1 cellular context compared by ENCODE assay signal in the genomic region with DNA sequence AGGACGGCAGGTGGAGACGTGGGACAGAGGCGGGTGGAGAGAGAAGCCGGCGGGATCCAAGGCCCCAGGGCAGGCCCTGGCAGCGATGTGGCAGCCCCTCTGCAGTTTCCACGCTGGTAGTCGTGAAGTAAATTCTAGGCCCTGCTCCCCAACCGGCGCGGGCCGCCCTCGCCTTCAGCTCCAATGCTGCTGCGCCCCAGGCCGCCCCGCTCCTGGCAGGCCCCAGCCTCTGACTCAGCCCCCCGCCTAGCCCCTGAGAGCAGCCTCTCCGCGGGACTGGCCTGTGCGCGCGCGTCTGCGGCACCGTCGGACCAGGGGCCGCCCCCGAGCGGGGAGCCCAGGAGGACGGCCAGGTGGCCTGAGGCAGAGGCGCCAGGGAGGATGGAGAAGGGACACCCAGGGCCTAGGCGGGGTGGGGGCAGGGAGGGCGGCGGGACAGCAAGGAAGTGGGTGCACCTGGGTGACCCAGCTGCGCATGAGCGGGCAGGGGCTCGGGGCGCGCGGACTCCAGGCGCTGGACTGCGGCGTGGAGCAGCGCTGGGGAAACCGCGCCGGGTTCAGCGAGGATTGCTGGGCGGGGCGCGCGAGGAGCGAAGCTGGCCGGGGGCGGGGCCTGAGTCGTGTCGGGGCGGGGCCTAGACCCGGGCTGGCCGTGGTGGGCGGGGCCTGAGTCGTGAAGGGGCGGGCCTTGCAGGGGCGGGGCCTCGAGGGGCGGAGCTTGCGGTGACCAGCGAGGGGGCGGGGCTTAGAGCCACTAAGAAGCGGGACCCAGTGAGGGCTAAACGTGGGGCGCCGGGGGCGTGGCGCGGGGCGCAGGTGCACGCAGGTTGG.
TF ChIP-seq lines count a peak whose summit lies in the region.

No MANE protein-coding gene starts in this region.

TF ChIP-seq in HepG2, 621 proteins besides CTCF, POLR2A, EP300 and RAD21 (continued from another document and continues in another):
- TF ChIP-seq, protein P1, sequence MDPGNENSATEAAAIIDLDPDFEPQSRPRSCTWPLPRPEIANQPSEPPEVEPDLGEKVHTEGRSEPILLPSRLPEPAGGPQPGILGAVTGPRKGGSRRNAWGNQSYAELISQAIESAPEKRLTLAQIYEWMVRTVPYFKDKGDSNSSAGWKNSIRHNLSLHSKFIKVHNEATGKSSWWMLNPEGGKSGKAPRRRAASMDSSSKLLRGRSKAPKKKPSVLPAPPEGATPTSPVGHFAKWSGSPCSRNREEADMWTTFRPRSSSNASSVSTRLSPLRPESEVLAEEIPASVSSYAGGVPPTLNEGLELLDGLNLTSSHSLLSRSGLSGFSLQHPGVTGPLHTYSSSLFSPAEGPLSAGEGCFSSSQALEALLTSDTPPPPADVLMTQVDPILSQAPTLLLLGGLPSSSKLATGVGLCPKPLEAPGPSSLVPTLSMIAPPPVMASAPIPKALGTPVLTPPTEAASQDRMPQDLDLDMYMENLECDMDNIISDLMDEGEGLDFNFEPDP (CRISPR knock-in tag; conservative IDR thresholded peaks at IDR 0.05), result no peak
- TF ChIP-seq, protein P2, sequence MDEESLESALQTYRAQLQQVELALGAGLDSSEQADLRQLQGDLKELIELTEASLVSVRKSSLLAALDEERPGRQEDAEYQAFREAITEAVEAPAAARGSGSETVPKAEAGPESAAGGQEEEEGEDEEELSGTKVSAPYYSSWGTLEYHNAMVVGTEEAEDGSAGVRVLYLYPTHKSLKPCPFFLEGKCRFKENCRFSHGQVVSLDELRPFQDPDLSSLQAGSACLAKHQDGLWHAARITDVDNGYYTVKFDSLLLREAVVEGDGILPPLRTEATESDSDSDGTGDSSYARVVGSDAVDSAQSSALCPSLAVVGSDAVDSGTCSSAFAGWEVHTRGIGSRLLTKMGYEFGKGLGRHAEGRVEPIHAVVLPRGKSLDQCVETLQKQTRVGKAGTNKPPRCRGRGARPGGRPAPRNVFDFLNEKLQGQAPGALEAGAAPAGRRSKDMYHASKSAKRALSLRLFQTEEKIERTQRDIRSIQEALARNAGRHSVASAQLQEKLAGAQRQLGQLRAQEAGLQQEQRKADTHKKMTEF (CRISPR knock-in tag; IDR thresholded peaks at IDR 0.05), result peak; percentile 78; the same call in 1 of the 2 replicates
- no peak for TF ChIP-seq ZNF101 (CRISPR knock-in tag; IDR thresholded peaks at IDR 0.05; ENCODE audit: borderline replicate concordance, low read depth)
- TF ChIP-seq, protein P3, sequence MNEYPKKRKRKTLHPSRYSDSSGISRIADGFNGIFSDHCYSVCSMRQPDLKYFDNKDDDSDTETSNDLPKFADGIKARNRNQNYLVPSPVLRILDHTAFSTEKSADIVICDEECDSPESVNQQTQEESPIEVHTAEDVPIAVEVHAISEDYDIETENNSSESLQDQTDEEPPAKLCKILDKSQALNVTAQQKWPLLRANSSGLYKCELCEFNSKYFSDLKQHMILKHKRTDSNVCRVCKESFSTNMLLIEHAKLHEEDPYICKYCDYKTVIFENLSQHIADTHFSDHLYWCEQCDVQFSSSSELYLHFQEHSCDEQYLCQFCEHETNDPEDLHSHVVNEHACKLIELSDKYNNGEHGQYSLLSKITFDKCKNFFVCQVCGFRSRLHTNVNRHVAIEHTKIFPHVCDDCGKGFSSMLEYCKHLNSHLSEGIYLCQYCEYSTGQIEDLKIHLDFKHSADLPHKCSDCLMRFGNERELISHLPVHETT (CRISPR knock-in tag; conservative IDR thresholded peaks at IDR 0.05), result no peak
- TF ChIP-seq, protein P4, sequence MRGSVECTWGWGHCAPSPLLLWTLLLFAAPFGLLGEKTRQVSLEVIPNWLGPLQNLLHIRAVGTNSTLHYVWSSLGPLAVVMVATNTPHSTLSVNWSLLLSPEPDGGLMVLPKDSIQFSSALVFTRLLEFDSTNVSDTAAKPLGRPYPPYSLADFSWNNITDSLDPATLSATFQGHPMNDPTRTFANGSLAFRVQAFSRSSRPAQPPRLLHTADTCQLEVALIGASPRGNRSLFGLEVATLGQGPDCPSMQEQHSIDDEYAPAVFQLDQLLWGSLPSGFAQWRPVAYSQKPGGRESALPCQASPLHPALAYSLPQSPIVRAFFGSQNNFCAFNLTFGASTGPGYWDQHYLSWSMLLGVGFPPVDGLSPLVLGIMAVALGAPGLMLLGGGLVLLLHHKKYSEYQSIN (CRISPR knock-in tag; IDR thresholded peaks at IDR 0.05; ENCODE audit: borderline replicate concordance), result no peak
- peak; percentile 65 for TF ChIP-seq FOXC1 (CRISPR knock-in tag; IDR thresholded peaks at IDR 0.05; ENCODE audit: borderline replicate concordance)
- TF ChIP-seq JUNB (CRISPR knock-in tag; IDR thresholded peaks at IDR 0.05; ENCODE audit: borderline replicate concordance), result no peak
- TF ChIP-seq ZNF510 (CRISPR knock-in tag; IDR thresholded peaks at IDR 0.05; ENCODE audit: low read depth), result 0 out of 2 replicates have a peak, but pooled peaks have one; percentile 46
- peak; percentile 77 for TF ChIP-seq TAF1 (CRISPR knock-in tag; IDR thresholded peaks at IDR 0.05)
- no peak for TF ChIP-seq XBP1 (CRISPR knock-in tag; IDR thresholded peaks at IDR 0.05)
- TF ChIP-seq ZNF546 (CRISPR knock-in tag; conservative IDR thresholded peaks at IDR 0.05), result peak; percentile 54
- TF ChIP-seq, protein P5, sequence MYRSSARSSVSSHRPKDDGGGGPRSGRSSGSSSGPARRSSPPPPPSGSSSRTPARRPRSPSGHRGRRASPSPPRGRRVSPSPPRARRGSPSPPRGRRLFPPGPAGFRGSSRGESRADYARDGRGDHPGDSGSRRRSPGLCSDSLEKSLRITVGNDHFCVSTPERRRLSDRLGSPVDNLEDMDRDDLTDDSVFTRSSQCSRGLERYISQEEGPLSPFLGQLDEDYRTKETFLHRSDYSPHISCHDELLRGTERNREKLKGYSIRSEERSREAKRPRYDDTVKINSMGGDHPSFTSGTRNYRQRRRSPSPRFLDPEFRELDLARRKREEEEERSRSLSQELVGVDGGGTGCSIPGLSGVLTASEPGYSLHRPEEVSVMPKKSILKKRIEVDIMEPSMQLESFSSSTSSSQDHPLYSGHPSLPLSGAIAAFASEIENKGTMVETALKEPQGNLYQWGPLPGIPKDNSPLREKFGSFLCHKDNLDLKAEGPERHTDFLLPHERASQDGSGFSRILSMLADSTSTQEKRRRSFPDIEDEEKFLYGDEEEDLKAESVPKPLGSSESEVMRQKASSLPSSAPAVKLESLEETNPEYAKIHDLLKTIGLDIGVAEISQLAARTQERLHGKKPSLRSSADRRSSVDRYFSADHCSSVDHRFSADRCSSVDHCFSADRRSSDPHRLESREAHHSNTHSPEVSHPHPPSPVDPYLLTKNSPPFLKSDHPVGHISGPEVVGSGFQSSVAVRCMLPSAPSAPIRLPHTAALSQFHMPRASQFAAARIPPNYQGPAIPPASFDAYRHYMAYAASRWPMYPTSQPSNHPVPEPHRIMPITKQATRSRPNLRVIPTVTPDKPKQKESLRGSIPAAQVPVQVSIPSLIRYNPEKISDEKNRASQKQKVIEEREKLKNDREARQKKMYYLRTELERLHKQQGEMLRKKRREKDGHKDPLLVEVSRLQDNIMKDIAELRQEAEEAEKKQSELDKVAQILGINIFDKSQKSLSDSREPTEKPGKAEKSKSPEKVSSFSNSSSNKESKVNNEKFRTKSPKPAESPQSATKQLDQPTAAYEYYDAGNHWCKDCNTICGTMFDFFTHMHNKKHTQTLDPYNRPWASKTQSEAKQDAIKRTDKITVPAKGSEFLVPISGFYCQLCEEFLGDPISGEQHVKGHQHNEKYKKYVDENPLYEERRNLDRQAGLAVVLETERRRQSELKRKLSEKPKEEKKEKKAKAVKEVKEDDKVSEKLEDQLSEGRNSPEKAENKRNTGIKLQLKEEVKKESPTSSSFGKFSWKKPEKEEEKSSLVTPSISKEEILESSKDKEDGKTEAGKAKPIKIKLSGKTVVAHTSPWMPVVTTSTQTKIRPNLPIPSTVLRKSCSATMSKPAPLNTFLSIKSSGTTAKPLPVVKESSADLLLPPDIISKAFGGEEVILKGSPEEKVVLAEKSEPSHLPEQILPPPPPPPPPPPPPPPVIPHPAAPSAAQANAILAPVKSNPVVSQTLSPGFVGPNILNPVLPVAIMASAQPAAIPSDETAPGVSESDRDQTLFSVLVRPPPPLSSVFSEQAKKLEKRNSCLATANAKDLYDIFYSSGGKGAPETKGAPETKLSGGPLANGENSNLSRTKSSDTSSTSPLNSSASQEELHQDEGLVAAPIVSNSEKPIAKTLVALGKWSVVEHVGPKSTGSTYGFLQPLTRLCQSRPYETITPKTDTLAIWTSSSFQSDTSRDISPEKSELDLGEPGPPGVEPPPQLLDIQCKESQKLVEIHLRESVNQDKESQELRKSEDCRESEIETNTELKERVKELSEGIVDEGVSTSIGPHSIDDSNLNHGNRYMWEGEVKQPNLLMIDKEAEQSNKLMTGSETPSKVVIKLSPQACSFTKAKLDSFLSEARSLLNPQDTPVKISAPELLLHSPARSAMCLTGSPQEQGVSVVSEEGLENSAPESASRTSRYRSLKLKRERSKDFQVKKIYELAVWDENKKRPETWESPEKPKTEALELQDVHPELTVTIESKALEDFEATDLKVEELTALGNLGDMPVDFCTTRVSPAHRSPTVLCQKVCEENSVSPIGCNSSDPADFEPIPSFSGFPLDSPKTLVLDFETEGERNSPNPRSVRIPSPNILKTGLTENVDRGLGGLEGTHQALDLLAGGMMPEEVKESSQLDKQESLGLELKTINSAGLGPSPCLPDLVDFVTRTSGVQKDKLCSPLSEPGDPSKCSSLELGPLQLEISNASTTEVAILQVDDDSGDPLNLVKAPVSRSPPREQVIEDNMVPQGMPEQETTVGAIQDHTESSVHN (CRISPR knock-in tag; IDR thresholded peaks at IDR 0.05), result 0 out of 2 replicates have a peak, but pooled peaks have one; percentile 40
- TF ChIP-seq, protein P6, sequence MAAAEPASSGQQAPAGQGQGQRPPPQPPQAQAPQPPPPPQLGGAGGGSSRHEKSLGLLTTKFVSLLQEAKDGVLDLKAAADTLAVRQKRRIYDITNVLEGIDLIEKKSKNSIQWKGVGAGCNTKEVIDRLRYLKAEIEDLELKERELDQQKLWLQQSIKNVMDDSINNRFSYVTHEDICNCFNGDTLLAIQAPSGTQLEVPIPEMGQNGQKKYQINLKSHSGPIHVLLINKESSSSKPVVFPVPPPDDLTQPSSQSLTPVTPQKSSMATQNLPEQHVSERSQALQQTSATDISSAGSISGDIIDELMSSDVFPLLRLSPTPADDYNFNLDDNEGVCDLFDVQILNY (CRISPR knock-in tag; conservative IDR thresholded peaks at IDR 0.05), result peak; percentile 64
- TF ChIP-seq GTF2F1 (IDR thresholded peaks at IDR 0.05; ENCODE audit: low read length), result no peak
- TF ChIP-seq HNRNPH1 (optimal IDR thresholded peaks at IDR 0.05; ENCODE audit: low read depth, low read length), result no peak
- TF ChIP-seq RXRA (CRISPR knock-in tag; IDR thresholded peaks at IDR 0.05), result no peak; the same call in 1 of the 2 replicates
- no peak for TF ChIP-seq ZNF570 (CRISPR knock-in tag; IDR thresholded peaks at IDR 0.05; ENCODE audit: borderline replicate concordance)
- TF ChIP-seq, protein P7, sequence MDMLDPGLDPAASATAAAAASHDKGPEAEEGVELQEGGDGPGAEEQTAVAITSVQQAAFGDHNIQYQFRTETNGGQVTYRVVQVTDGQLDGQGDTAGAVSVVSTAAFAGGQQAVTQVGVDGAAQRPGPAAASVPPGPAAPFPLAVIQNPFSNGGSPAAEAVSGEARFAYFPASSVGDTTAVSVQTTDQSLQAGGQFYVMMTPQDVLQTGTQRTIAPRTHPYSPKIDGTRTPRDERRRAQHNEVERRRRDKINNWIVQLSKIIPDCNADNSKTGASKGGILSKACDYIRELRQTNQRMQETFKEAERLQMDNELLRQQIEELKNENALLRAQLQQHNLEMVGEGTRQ (IDR thresholded peaks at IDR 0.05; ENCODE audit: low read depth, low read length), result no peak
- TF ChIP-seq, protein P7 (CRISPR knock-in tag; IDR thresholded peaks at IDR 0.05; ENCODE audit: borderline replicate concordance), result no peak; the same call in 1 of the 2 replicates
- TF ChIP-seq KMT2A (CRISPR knock-in tag; IDR thresholded peaks at IDR 0.05), result no peak
- TF ChIP-seq MAZ (IDR thresholded peaks at IDR 0.05; ENCODE audit: borderline replicate concordance, low read depth, low read length), result no peak; the same call in 1 of the 2 replicates
- TF ChIP-seq MAZ (CRISPR knock-in tag; IDR thresholded peaks at IDR 0.05; ENCODE audit: low read depth), result peak; percentile 96
- no peak for TF ChIP-seq NONO (IDR thresholded peaks at IDR 0.05)
- TF ChIP-seq NONO (CRISPR knock-in tag; conservative IDR thresholded peaks at IDR 0.05), result peak; percentile 89
- no peak for TF ChIP-seq ZNF383 (CRISPR knock-in tag; IDR thresholded peaks at IDR 0.05; ENCODE audit: borderline replicate concordance)
- TF ChIP-seq ZNF605 (CRISPR knock-in tag; IDR thresholded peaks at IDR 0.05), result peak; percentile 90
- TF ChIP-seq NFE2 (CRISPR knock-in tag; IDR thresholded peaks at IDR 0.05), result no peak
- TF ChIP-seq, protein P8, sequence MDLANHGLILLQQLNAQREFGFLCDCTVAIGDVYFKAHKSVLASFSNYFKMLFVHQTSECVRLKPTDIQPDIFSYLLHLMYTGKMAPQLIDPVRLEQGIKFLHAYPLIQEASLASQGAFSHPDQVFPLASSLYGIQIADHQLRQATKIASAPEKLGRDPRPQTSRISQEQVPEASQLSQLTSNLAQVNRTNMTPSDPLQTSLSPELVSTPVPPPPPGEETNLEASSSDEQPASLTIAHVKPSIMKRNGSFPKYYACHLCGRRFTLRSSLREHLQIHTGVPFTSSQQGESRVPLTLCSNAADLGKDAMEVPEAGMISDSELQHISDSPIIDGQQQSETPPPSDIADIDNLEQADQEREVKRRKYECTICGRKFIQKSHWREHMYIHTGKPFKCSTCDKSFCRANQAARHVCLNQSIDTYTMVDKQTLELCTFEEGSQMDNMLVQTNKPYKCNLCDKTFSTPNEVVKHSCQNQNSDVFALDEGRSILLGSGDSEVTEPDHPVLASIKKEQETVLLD (CRISPR knock-in tag; IDR thresholded peaks at IDR 0.05; ENCODE audit: low read depth), result peak; percentile 73
- TF ChIP-seq, protein P9, sequence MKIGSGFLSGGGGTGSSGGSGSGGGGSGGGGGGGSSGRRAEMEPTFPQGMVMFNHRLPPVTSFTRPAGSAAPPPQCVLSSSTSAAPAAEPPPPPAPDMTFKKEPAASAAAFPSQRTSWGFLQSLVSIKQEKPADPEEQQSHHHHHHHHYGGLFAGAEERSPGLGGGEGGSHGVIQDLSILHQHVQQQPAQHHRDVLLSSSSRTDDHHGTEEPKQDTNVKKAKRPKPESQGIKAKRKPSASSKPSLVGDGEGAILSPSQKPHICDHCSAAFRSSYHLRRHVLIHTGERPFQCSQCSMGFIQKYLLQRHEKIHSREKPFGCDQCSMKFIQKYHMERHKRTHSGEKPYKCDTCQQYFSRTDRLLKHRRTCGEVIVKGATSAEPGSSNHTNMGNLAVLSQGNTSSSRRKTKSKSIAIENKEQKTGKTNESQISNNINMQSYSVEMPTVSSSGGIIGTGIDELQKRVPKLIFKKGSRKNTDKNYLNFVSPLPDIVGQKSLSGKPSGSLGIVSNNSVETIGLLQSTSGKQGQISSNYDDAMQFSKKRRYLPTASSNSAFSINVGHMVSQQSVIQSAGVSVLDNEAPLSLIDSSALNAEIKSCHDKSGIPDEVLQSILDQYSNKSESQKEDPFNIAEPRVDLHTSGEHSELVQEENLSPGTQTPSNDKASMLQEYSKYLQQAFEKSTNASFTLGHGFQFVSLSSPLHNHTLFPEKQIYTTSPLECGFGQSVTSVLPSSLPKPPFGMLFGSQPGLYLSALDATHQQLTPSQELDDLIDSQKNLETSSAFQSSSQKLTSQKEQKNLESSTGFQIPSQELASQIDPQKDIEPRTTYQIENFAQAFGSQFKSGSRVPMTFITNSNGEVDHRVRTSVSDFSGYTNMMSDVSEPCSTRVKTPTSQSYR (CRISPR knock-in tag; IDR thresholded peaks at IDR 0.05; ENCODE audit: borderline replicate concordance), result peak; percentile 70; the same call in 1 of the 2 replicates
- no peak for TF ChIP-seq ZNF644 (CRISPR knock-in tag; IDR thresholded peaks at IDR 0.05; ENCODE audit: low read depth)
- peak; percentile 62 for TF ChIP-seq CBX5 (CRISPR knock-in tag; IDR thresholded peaks at IDR 0.05; ENCODE audit: borderline replicate concordance)
